8 cellular contexts compared by ENCODE assay signal in genomic region chr1:161177936-161178244, GRCh38. TPM values are rescaled to one million over a fixed set of nuclear protein-coding genes. Genes with fewer than 3 reads are reported as not detected.
DNase-seq lines count a peak whose midpoint lies in the region; ATAC-seq and TF ChIP-seq lines count a peak whose summit lies in the region.

No MANE protein-coding gene starts in this region.

- no peaks in the 10 kb centered on the region for H3K9me3 ChIP-seq in CD8-positive, alpha-beta memory T cell (ENCODE audit: low read length)
- H3K9me3 ChIP-seq in OCI-LY7 (ENCODE audit: low read length): no peaks in the 10 kb centered on the region
- H3K9me3 ChIP-seq in endodermal cell (ENCODE audit: control insufficient read depth, low read length): no peaks in the 10 kb centered on the region
- H3K9me3 ChIP-seq in osteoblast (ENCODE audit: low read depth, low read length): no peaks in the 10 kb centered on the region

- H3K27ac ChIP-seq in CD8-positive, alpha-beta memory T cell (ENCODE audit: low read depth, low read length): peak overlapping the region; percentile 89
- H3K27ac ChIP-seq in OCI-LY7 (ENCODE audit: low read depth, low read length, poor library complexity, severe bottlenecking): peak overlapping the region; percentile 60
- H3K27ac ChIP-seq in endodermal cell (ENCODE audit: low read depth, low read length): no peak overlapping the region
- peak overlapping the region; percentile 96 for H3K27ac ChIP-seq in osteoblast (ENCODE audit: low read depth, low read length)

- ATAC-seq in GM21390 (IDR thresholded peaks at IDR 0.05; ENCODE audit: unreplicated experiment) (no peak), GM19452 (IDR thresholded peaks at IDR 0.05; ENCODE audit: unreplicated experiment) (no peak)

- 56 to 84% methylated on average over 9 of the region's 9 CpGs for WGBS in endodermal cell (ENCODE audit: insufficient coverage in 1 of 2, insufficient read length in 1 of 2), 2 experiments

- H4K20me1 ChIP-seq in OCI-LY7 (ENCODE audit: insufficient read depth, low read length) (no peaks in the 10 kb centered on the region), osteoblast (ENCODE audit: insufficient read depth, low read length) (peaks cover 3% of the 10 kb centered on the region)

- peak overlapping the region; percentile 95 to 100 (median 100) for H3K4me3 Mint-ChIP-seq in CD8-positive, alpha-beta memory T cell
- H3K4me3 Mint-ChIP-seq in endodermal cell: peak overlapping the region; percentile 97

- CTCF ChIA-PET in CD8-positive, alpha-beta memory T cell (lab: Charles Lee): interaction anchor here (0.8 to 3.3 kb wide), 6 partner anchors 11 to 204 kb away, joined by 3 to 17 read pairs (median 4); partner anchors contain the start of genes PPOX and TOMM40L
- CTCF ChIA-PET in OCI-LY7 (lab: Charles Lee; ENCODE audit: unreplicated experiment): no interaction called here

- H3K9me2 ChIP-seq in OCI-LY7 (ENCODE audit: insufficient read depth, low read length): no peaks in the 10 kb centered on the region

- H3K79me2 ChIP-seq in OCI-LY7 (ENCODE audit: insufficient read depth, low read depth, low read length) (peaks cover 9% of the 10 kb centered on the region; the same call in 1 of the 2 replicates), osteoblast (ENCODE audit: insufficient read depth, low read length) (peaks cover 16% of the 10 kb centered on the region)

- peaks cover 52% of the 10 kb centered on the region for H3K4me1 ChIP-seq in CD8-positive, alpha-beta memory T cell (ENCODE audit: insufficient read depth, low read length)
- H3K4me1 ChIP-seq in OCI-LY7 (ENCODE audit: insufficient read depth, low read length, poor library complexity, severe bottlenecking) (peaks cover 39% of the 10 kb centered on the region), endodermal cell (ENCODE audit: control insufficient read depth, insufficient read depth, low read length) (peaks cover 4% of the 10 kb centered on the region), osteoblast (ENCODE audit: insufficient read depth, low read length) (peaks cover 27% of the 10 kb centered on the region)

- H3K4me3 ChIP-seq in CD8-positive, alpha-beta memory T cell (ENCODE audit: low read length): peak overlapping the region; percentile 98
- peak overlapping the region; percentile 86 for H3K4me3 ChIP-seq in OCI-LY7 (ENCODE audit: low read depth, low read length, poor library complexity, severe bottlenecking)
- peak overlapping the region; percentile 96 for H3K4me3 ChIP-seq in endodermal cell (ENCODE audit: low read length)
- H3K4me3 ChIP-seq in osteoblast (ENCODE audit: insufficient read depth, low read length): peak overlapping the region; percentile 98

- no peak overlapping the region for H3K9ac ChIP-seq in endodermal cell (ENCODE audit: extremely low read depth, low read length, poor library complexity, severe bottlenecking)

- H3K9me3 Mint-ChIP-seq in CD8-positive, alpha-beta memory T cell: no peaks in the 10 kb centered on the region
- no peaks in the 10 kb centered on the region for H3K9me3 Mint-ChIP-seq in endodermal cell

- H3K4me2 ChIP-seq in OCI-LY7 (ENCODE audit: low read length) (peak overlapping the region; percentile 99), osteoblast (ENCODE audit: insufficient read depth, low read length) (peak overlapping the region; percentile 99)

- no peak for DNase-seq in CD8-positive, alpha-beta memory T cell
- DNase-seq in OCI-LY7 (ENCODE audit: low spot score): no peak
- no peak for DNase-seq in endodermal cell
- no peak for DNase-seq in osteoblast (ENCODE audit: insufficient read length, low spot score, missing footprints)
- no peak for DNase-seq in NCI-H2107 (lab: John Stamatoyannopoulos, UW)
- DNase-seq in stimulated activated CD4-positive, alpha-beta T cell treated with anti-CD3 and anti-CD28 coated beads, Interleukin-1b, Interleukin-23, amount 100 ng/mL, for 48 hours: no peak

- POLR2A ChIA-PET in CD8-positive, alpha-beta memory T cell (lab: Charles Lee): interaction anchor here (1.1 to 2.1 kb wide), 4 partner anchors 8 to 48 kb away, joined by 3 to 15 read pairs (median 8); partner anchors contain the start of genes NDUFS2, PPOX and TOMM40L
- POLR2A ChIA-PET in OCI-LY7 (lab: Charles Lee): interaction anchor here (0.6 to 3.1 kb wide), 5 partner anchors 8 to 48 kb away, joined by 3 to 23 read pairs (median 5); partner anchors contain the start of genes NDUFS2, PPOX and TOMM40L

- TSS peak; percentile 91 for BruUV-seq in OCI-LY7 (replicated peaks; lab: Mats Ljungman, UMichigan)

- H3K4me1 Mint-ChIP-seq in CD8-positive, alpha-beta memory T cell: peaks cover 67 to 87% (median 85%) of the 10 kb centered on the region in 3 donors
- H3K4me1 Mint-ChIP-seq in endodermal cell: peaks cover 14% of the 10 kb centered on the region

- H3K27me3 ChIP-seq in CD8-positive, alpha-beta memory T cell (ENCODE audit: insufficient read depth, low read length, poor library complexity, severe bottlenecking): no peaks in the 10 kb centered on the region
- H3K27me3 ChIP-seq in endodermal cell (ENCODE audit: control insufficient read depth, insufficient read depth, low read length, poor library complexity, severe bottlenecking): no peaks in the 10 kb centered on the region
- H3K27me3 ChIP-seq in osteoblast (ENCODE audit: insufficient read depth, low read length): no peaks in the 10 kb centered on the region

- H3K27me3 Mint-ChIP-seq in CD8-positive, alpha-beta memory T cell: peaks cover 0 to 5% of the 10 kb centered on the region in 2 donors
- H3K27me3 Mint-ChIP-seq in endodermal cell (ENCODE audit: insufficient read depth): no peaks in the 10 kb centered on the region

- H3K36me3 ChIP-seq in CD8-positive, alpha-beta memory T cell (ENCODE audit: insufficient read depth, low read length): peaks cover 25% of the 10 kb centered on the region
- H3K36me3 ChIP-seq in OCI-LY7 (ENCODE audit: insufficient read depth, low read length) (peaks cover 26% of the 10 kb centered on the region), endodermal cell (ENCODE audit: control insufficient read depth, insufficient read depth, low read length) (peaks cover 22% of the 10 kb centered on the region), osteoblast (ENCODE audit: insufficient read depth, low read length) (peaks cover 25% of the 10 kb centered on the region)

- TF ChIP-seq CTCF in OCI-LY7 (conservative IDR thresholded peaks at IDR 0.05; ENCODE audit: low read length): no peak; the same call in 1 of the 2 replicates
- TF ChIP-seq CTCF in endodermal cell (conservative IDR thresholded peaks at IDR 0.05): no peak
- no peak for TF ChIP-seq CTCF in osteoblast (IDR thresholded peaks at IDR 0.05; ENCODE audit: extremely low read depth, low read depth, low read length)

- peak overlapping the region; percentile 51; the same call in 1 of the 2 replicates for H2AFZ ChIP-seq in OCI-LY7 (ENCODE audit: low read length)
- H2AFZ ChIP-seq in osteoblast (ENCODE audit: low read length): peak overlapping the region; percentile 99

- H3K36me3 Mint-ChIP-seq in CD8-positive, alpha-beta memory T cell: peaks cover 0 to 44% (median 13%) of the 10 kb centered on the region in 3 donors
- H3K36me3 Mint-ChIP-seq in endodermal cell (ENCODE audit: low read depth): peaks cover 26% of the 10 kb centered on the region

- intact Hi-C loops in OCI-LY7 (cut with micrococcal nuclease; ENCODE audit: unreplicated experiment): loop anchor here (1.0 kb wide), 2 partner anchors 12 to 47 kb away; partner anchors contain the start of gene PPOX

- H3K27ac Mint-ChIP-seq in CD8-positive, alpha-beta memory T cell: peak overlapping the region; percentile 93 to 100 (median 99)
- H3K27ac Mint-ChIP-seq in endodermal cell: peak overlapping the region; percentile 100

RNA-seq across cellular contexts. Expression of gene B4GALT3, which starts 0.6 kb away (rescaled TPM):
- total RNA-seq in CD8-positive, alpha-beta memory T cell: 10 to 100 TPM; 59.4 to 60.9 TPM
- 58.9 TPM for polyA plus RNA-seq in CD8-positive, alpha-beta memory T cell
- total RNA-seq in OCI-LY7 (2014; rRNA removed; shearing (Covaris generic)): 36.2 and 39.1 TPM in 2 replicates
- total RNA-seq in OCI-LY7 (2022) (41.7 and 49.8 TPM in 2 replicates), endodermal cell (10 to 100 TPM; 30.4 to 37.9 TPM), osteoblast (18.5 and 18.9 TPM in 2 replicates)
- polyA plus RNA-seq in endodermal cell (2013, experiment 1 of 2): 46.8 TPM
- polyA plus RNA-seq in endodermal cell (2013, experiment 2 of 2): 41.5 TPM

RNA-seq across cellular contexts. Expression of gene PPOX, which starts 11.7 kb away (rescaled TPM):
- total RNA-seq in CD8-positive, alpha-beta memory T cell: 10 to 100 TPM; 24.4 to 31.3 TPM
- polyA plus RNA-seq in CD8-positive, alpha-beta memory T cell: 17.6 TPM
- 40.1 and 42.0 TPM in 2 replicates for total RNA-seq in OCI-LY7 (2014; rRNA removed; shearing (Covaris generic))
- total RNA-seq in OCI-LY7 (2022): 45.5 and 53.2 TPM in 2 replicates
- 10 to 100 TPM; 46.4 to 47.2 TPM for total RNA-seq in endodermal cell
- polyA plus RNA-seq in endodermal cell (2013, experiment 1 of 2): 47.2 TPM
- 43.1 TPM for polyA plus RNA-seq in endodermal cell (2013, experiment 2 of 2)
- 15.9 and 19.5 TPM in 2 replicates for total RNA-seq in osteoblast

RNA-seq across cellular contexts. Expression of gene USP21, which starts 18.6 kb away (rescaled TPM):
- 10 to 100 TPM; 26.1 to 27.4 TPM for total RNA-seq in CD8-positive, alpha-beta memory T cell
- polyA plus RNA-seq in CD8-positive, alpha-beta memory T cell: 28.3 TPM
- 18.4 and 19.6 TPM in 2 replicates for total RNA-seq in OCI-LY7 (2014; rRNA removed; shearing (Covaris generic))
- 29.5 and 34.0 TPM in 2 replicates for total RNA-seq in OCI-LY7 (2022)
- total RNA-seq in endodermal cell: 10 to 100 TPM; 26.7 to 39.7 TPM
- polyA plus RNA-seq in endodermal cell (2013, experiment 1 of 2): 42.7 TPM
- polyA plus RNA-seq in endodermal cell (2013, experiment 2 of 2): 36.0 TPM
- 8.0 and 9.1 TPM in 2 replicates for total RNA-seq in osteoblast

RNA-seq across cellular contexts. Expression of gene ADAMTS4, which starts 21.0 kb away (rescaled TPM):
- under 1 TPM; 0.37 to 0.58 TPM for total RNA-seq in CD8-positive, alpha-beta memory T cell
- polyA plus RNA-seq in CD8-positive, alpha-beta memory T cell: 0.17 TPM
- 0.03 TPM in 2 replicates for total RNA-seq in OCI-LY7 (2014; rRNA removed; shearing (Covaris generic))
- 0.07 and 0.15 TPM in 2 replicates for total RNA-seq in OCI-LY7 (2022)
- total RNA-seq in endodermal cell: 1 to 10 TPM; 4.4 to 9.6 TPM
- 5.7 TPM for polyA plus RNA-seq in endodermal cell (2013, experiment 1 of 2)
- 4.6 TPM for polyA plus RNA-seq in endodermal cell (2013, experiment 2 of 2)
- total RNA-seq in osteoblast: 1.4 and 3.5 TPM in 2 replicates

RNA-seq across cellular contexts. Expression of gene UFC1, which starts 24.1 kb away (rescaled TPM):
- total RNA-seq in CD8-positive, alpha-beta memory T cell: 100 to 1,000 TPM; 109 to 118 TPM
- polyA plus RNA-seq in CD8-positive, alpha-beta memory T cell: 174 TPM
- 61.2 and 87.7 TPM in 2 replicates for total RNA-seq in OCI-LY7 (2014; rRNA removed; shearing (Covaris generic))
- total RNA-seq in OCI-LY7 (2022) (79.4 and 80.9 TPM in 2 replicates), endodermal cell (10 to 100 TPM; 89.5 to 97.1 TPM), osteoblast (87.5 and 95.2 TPM in 2 replicates)
- polyA plus RNA-seq in endodermal cell (2013, experiment 1 of 2): 79.9 TPM
- polyA plus RNA-seq in endodermal cell (2013, experiment 2 of 2): 84.0 TPM
